8 cellular contexts compared by ENCODE assay signal in genomic region chr10:67884313-67884841, GRCh38. TPM values are rescaled to one million over a fixed set of nuclear protein-coding genes. Genes with fewer than 3 reads are reported as not detected.
DNase-seq lines count a peak whose midpoint lies in the region; ATAC-seq and TF ChIP-seq lines count a peak whose summit lies in the region.

Gene SIRT1, plus strand, starts transcription at chr10:67884656. Its CDS starts 66 bp downstream, at chr10:67884722.

- ATAC-seq in natural killer cell, result peak; percentile 74 to 87 (median 79)

- peaks cover 29% of the 10 kb centered on the region for H3K36me3 Mint-ChIP-seq in activated T-helper 2 cell treated with anti-CD3 and anti-CD28 coated beads, Interferon-gamma antibody, Interleukin-2, Interleukin-4, amounts not matched to agents 10 μg/mL and 5 μg/mL and 100 μg/mL, durations not matched to agents 14 hours and 24 hours and 36 hours (ENCODE audit: low read depth)
- H3K36me3 Mint-ChIP-seq in natural killer cell, result peaks cover 12% of the 10 kb centered on the region

- H3K4me1 Mint-ChIP-seq in activated T-helper 2 cell treated with anti-CD3 and anti-CD28 coated beads, Interferon-gamma antibody, Interleukin-2, Interleukin-4, amounts not matched to agents 10 μg/mL and 5 μg/mL and 100 μg/mL, durations not matched to agents 14 hours and 24 hours and 36 hours (ENCODE audit: low read depth), result peaks cover 19% of the 10 kb centered on the region
- peaks cover 37 to 46% of the 10 kb centered on the region in 2 donors for H3K4me1 Mint-ChIP-seq in natural killer cell

- H3K27me3 Mint-ChIP-seq in activated T-helper 2 cell treated with anti-CD3 and anti-CD28 coated beads, Interferon-gamma antibody, Interleukin-2, Interleukin-4, amounts not matched to agents 10 μg/mL and 5 μg/mL and 100 μg/mL, durations not matched to agents 14 hours and 24 hours and 36 hours (ENCODE audit: low read depth), result peaks cover 2% of the 10 kb centered on the region
- no peaks in the 10 kb centered on the region for H3K27me3 Mint-ChIP-seq in natural killer cell (ENCODE audit: low read depth in 2 of 2)

- intact Hi-C loops in activated T-helper 2 cell treated with anti-CD3 and anti-CD28 coated beads, Interferon-gamma antibody, Interleukin-2, Interleukin-4, amounts not matched to agents 10 μg/mL and 5 μg/mL and 100 μg/mL, durations not matched to agents 14 hours and 24 hours and 36 hours (cut with micrococcal nuclease), result loop anchor here (1.0 to 2.0 kb wide), 5 partner anchors 35 to 446 kb away; partner anchors contain the start of gene HERC4
- intact Hi-C loops in natural killer cell (cut with micrococcal nuclease), result loop anchor here (1.0 to 2.0 kb wide), 2 partner anchors 30 to 190 kb away; no protein-coding TSS in a partner anchor

- H3K9me3 Mint-ChIP-seq in activated T-helper 2 cell treated with anti-CD3 and anti-CD28 coated beads, Interferon-gamma antibody, Interleukin-2, Interleukin-4, amounts not matched to agents 10 μg/mL and 5 μg/mL and 100 μg/mL, durations not matched to agents 14 hours and 24 hours and 36 hours, result no peaks in the 10 kb centered on the region
- H3K9me3 Mint-ChIP-seq in natural killer cell, result no peaks in the 10 kb centered on the region

- peak within 1 kb of the TSS; percentile 97 for H3K27ac Mint-ChIP-seq in activated T-helper 2 cell treated with anti-CD3 and anti-CD28 coated beads, Interferon-gamma antibody, Interleukin-2, Interleukin-4, amounts not matched to agents 10 μg/mL and 5 μg/mL and 100 μg/mL, durations not matched to agents 14 hours and 24 hours and 36 hours
- H3K27ac Mint-ChIP-seq in natural killer cell, result peak within 1 kb of the TSS; percentile 95

- H3K4me3 Mint-ChIP-seq in activated T-helper 2 cell treated with anti-CD3 and anti-CD28 coated beads, Interferon-gamma antibody, Interleukin-2, Interleukin-4, amounts not matched to agents 10 μg/mL and 5 μg/mL and 100 μg/mL, durations not matched to agents 14 hours and 24 hours and 36 hours (ENCODE audit: low read depth), result peak within 1 kb of the TSS; percentile 91
- H3K4me3 Mint-ChIP-seq in natural killer cell, result peak within 1 kb of the TSS; percentile 98

- H3K4me3 ChIP-seq in LNCaP clone FGC (ENCODE audit: low read depth, low read length), result peak within 1 kb of the TSS; percentile 82
- peak within 1 kb of the TSS; percentile 81 for H3K4me3 ChIP-seq in fibroblast of mammary gland (ENCODE audit: control insufficient read depth, low read depth, low read length)

- 0 out of 2 replicates have a peak, but pooled peaks have one; percentile 17 for TF ChIP-seq CTCF in LNCaP clone FGC (IDR thresholded peaks at IDR 0.05; ENCODE audit: control insufficient read depth, extremely low read depth, insufficient read depth)
- TF ChIP-seq CTCF in fibroblast of mammary gland (conservative IDR thresholded peaks at IDR 0.05; ENCODE audit: control insufficient read depth, insufficient read depth, low read depth, low read length), result no peak
- TF ChIP-seq CTCF in natural killer cell (IDR thresholded peaks at IDR 0.05), result no peak

- DNase-seq in ELF-1 (ENCODE audit: low read depth, low spot score) (peak; percentile 95), H4 (ENCODE audit: low spot score) (peak; percentile 89), LNCaP clone FGC (ENCODE audit: low read depth) (peak; percentile 63), RPMI8226 (peak; percentile 94), fibroblast of mammary gland (ENCODE audit: low read depth) (peak; percentile 91), natural killer cell (peak; percentile 90)
- peak; percentile 93 for DNase-seq in activated T-helper 2 cell treated with anti-CD3 and anti-CD28 coated beads, Interferon-gamma antibody, Interleukin-2, Interleukin-4, amounts not matched to agents 10 μg/mL and 5 μg/mL and 100 μg/mL, durations not matched to agents 14 hours and 24 hours and 36 hours (ENCODE audit: low spot score)
- DNase-seq in stimulated activated naive CD4-positive, alpha-beta T cell (lab: John Stamatoyannopoulos, UW), result peak; percentile 81 to 90 (median 88)

RNA-seq across cellular contexts. Expression of gene SIRT1, which starts in this region (rescaled TPM):
- 10.8 and 14.0 TPM in 2 replicates for total RNA-seq in H4 (2014; rRNA removed; shearing (Covaris generic))
- 25.3 and 25.6 TPM in 2 replicates for total RNA-seq in activated T-helper 2 cell treated with anti-CD3 and anti-CD28 coated beads, Interferon-gamma antibody, Interleukin-2, Interleukin-4, amounts not matched to agents 10 μg/mL and 5 μg/mL and 100 μg/mL, durations not matched to agents 14 hours and 24 hours and 36 hours
- 10 to 100 TPM; 38.2 to 51.0 (median 48.2) TPM for total RNA-seq in natural killer cell

Comparison
In these comparisons a context has a peak if more than half of its experiments do, and no peak if none do; other contexts are left out.
1. Peak in every context shown above with its lines: DNase-seq, ATAC-seq and H3K4me3 ChIP-seq.